30 cellular contexts compared by ENCODE assay signal in genomic region chrX:150018931-150019331, GRCh38.
DNase-seq lines count a peak whose midpoint lies in the region; ATAC-seq and TF ChIP-seq lines count a peak whose summit lies in the region.
"Had no signal": no experiment of that assay in that cellular context is flagged by ENCODE, and none has a peak within 500 bp of the region (broad histone marks: within the 10 kb centered on the region; RNA-seq: fewer than 3 reads in every experiment).

No MANE protein-coding gene starts in this region.

- peak; percentile 67 for DNase-seq in AG04450 (ENCODE audit: low read depth, low spot score)
- peak; percentile 22 for DNase-seq in GM23248
- no peak for DNase-seq in endodermal cell
- no peak for DNase-seq in left lobe of liver (ENCODE audit: low spot score)
- DNase-seq in MV-4-11 (lab: John Stamatoyannopoulos, UW): no peak
- no peak for DNase-seq in NCI-H1694 treated with DMSO at 0.1 percent for 48 hours (lab: John Stamatoyannopoulos, UW)
- no peak for DNase-seq in CD14-positive monocyte (ENCODE audit: low spot score)
- no peak for DNase-seq in MM.1S
- DNase-seq: activated CD4-positive, alpha-beta T cell treated with anti-CD3 and anti-CD28 coated beads for 48 hours; activated gamma-delta T cell; activated T-cell treated with anti-CD3 and anti-CD28 coated beads, Interleukin-2, amount 50 U/mL, for 24 hours; Calu3; hypothalamus; left ventricle myocardium superior; midbrain; naive thymus-derived CD4-positive, alpha-beta T cell; NCI-H1048; NCI-H187; NCI-H524; NK-92 treated with Interleukin-12 subunit alpha and Interleukin-12 subunit beta, amount 100 ng/mL, for 24 hours; nucleus accumbens; PC-3; stimulated activated CD8-positive, alpha-beta memory T cell treated with anti-CD3 and anti-CD28 coated beads, Interleukin-4, amount 100 ng/mL, for 48 hours; stimulated activated naive CD8-positive, alpha-beta T cell treated with anti-CD3 and anti-CD28 coated beads, Interleukin-15, amount 100 ng/mL, for 72 hours; T-helper 9 cell; tibial artery; WERI-Rb-1 had no signal

- H3K4me1 Mint-ChIP-seq in endodermal cell (no peaks in the 10 kb centered on the region), CD14-positive monocyte (no peaks in the 10 kb centered on the region)
- H3K4me1 Mint-ChIP-seq: stimulated activated naive CD8-positive, alpha-beta T cell treated with anti-CD3 and anti-CD28 coated beads, Interleukin-15, amount 100 ng/mL, for 72 hours had no signal

- H3K27me3 Mint-ChIP-seq in endodermal cell (ENCODE audit: insufficient read depth) (no peaks in the 10 kb centered on the region), CD14-positive monocyte (ENCODE audit: low read depth in 3 of 3) (no peaks in the 10 kb centered on the region)
- H3K27me3 Mint-ChIP-seq: naive thymus-derived CD4-positive, alpha-beta T cell; stimulated activated naive CD8-positive, alpha-beta T cell treated with anti-CD3 and anti-CD28 coated beads, Interleukin-15, amount 100 ng/mL, for 72 hours had no signal

- H3K9ac ChIP-seq in GM23248 (no peak overlapping the region), endodermal cell (ENCODE audit: extremely low read depth, low read length, poor library complexity, severe bottlenecking) (no peak overlapping the region), MM.1S (ENCODE audit: low read length) (no peak overlapping the region)

- H2AFZ ChIP-seq in GM23248 (no peak overlapping the region), MM.1S (ENCODE audit: low read length) (no peak overlapping the region)

- no peak overlapping the region for H3K4me3 ChIP-seq in AG04450 (ENCODE audit: low read depth, low read length)
- H3K4me3 ChIP-seq in GM23248: no peak overlapping the region
- no peak overlapping the region for H3K4me3 ChIP-seq in endodermal cell (ENCODE audit: low read length)
- no peak overlapping the region for H3K4me3 ChIP-seq in MM.1S (ENCODE audit: low read length)
- H3K4me3 ChIP-seq: GM12878, prostate gland, tibial artery had no signal

- no peaks in the 10 kb centered on the region for H3F3A ChIP-seq in GM23248 (ENCODE audit: insufficient read depth)
- H3F3A ChIP-seq in MM.1S (ENCODE audit: insufficient read depth, low read length): no peaks in the 10 kb centered on the region

- POLR2A ChIA-PET in AG04450 (lab: Yijun Ruan, JAX): no interaction called here

- peak overlapping the region; percentile 57 for H3K27ac ChIP-seq in AG04450 (ENCODE audit: low read depth, low read length)
- H3K27ac ChIP-seq in GM23248: no peak overlapping the region
- H3K27ac ChIP-seq in endodermal cell (ENCODE audit: low read depth, low read length): no peak overlapping the region
- H3K27ac ChIP-seq in MM.1S (ENCODE audit: low read length): no peak overlapping the region
- H3K27ac ChIP-seq: C4-2B, prostate gland, tibial artery, WERI-Rb-1 had no signal

- H3K27me3 ChIP-seq in AG04450 (ENCODE audit: control insufficient read depth, insufficient read depth, low read length): no peaks in the 10 kb centered on the region
- no peaks in the 10 kb centered on the region for H3K27me3 ChIP-seq in GM23248 (replicated peaks; ENCODE audit: insufficient read depth)
- H3K27me3 ChIP-seq in endodermal cell (ENCODE audit: control insufficient read depth, insufficient read depth, low read length, poor library complexity, severe bottlenecking): no peaks in the 10 kb centered on the region
- no peaks in the 10 kb centered on the region for H3K27me3 ChIP-seq in MM.1S (replicated peaks; ENCODE audit: insufficient read depth, low read length)
- H3K27me3 ChIP-seq: tibial artery had no signal

- H3K4me1 ChIP-seq in GM23248 (ENCODE audit: insufficient read depth): peaks cover 13% of the 10 kb centered on the region
- no peaks in the 10 kb centered on the region for H3K4me1 ChIP-seq in endodermal cell (ENCODE audit: control insufficient read depth, insufficient read depth, low read length)
- H3K4me1 ChIP-seq in MM.1S (ENCODE audit: low read length): no peaks in the 10 kb centered on the region
- H3K4me1 ChIP-seq: prostate gland had no signal

- CTCF ChIA-PET in AG04450 (lab: Charles Lee): no interaction called here

- intact Hi-C loops in CD14-positive monocyte (cut with micrococcal nuclease): no loop called here

- H3K79me2 ChIP-seq in GM23248 (ENCODE audit: insufficient read depth): no peaks in the 10 kb centered on the region
- H3K79me2 ChIP-seq in MM.1S (ENCODE audit: low read length): no peaks in the 10 kb centered on the region

- H3K9me3 ChIP-seq in AG04450 (ENCODE audit: control insufficient read depth, insufficient read depth, low read length): no peaks in the 10 kb centered on the region
- H3K9me3 ChIP-seq in GM23248 (ENCODE audit: low read depth): no peaks in the 10 kb centered on the region
- H3K9me3 ChIP-seq in endodermal cell (ENCODE audit: control insufficient read depth, low read length): no peaks in the 10 kb centered on the region
- H3K9me3 ChIP-seq in MM.1S (replicated peaks; ENCODE audit: insufficient read depth, low read length): no peaks in the 10 kb centered on the region
- H3K9me3 ChIP-seq: prostate gland, tibial artery had no signal

- peaks cover 19% of the 10 kb centered on the region for H3K9me3 Mint-ChIP-seq in endodermal cell
- H3K9me3 Mint-ChIP-seq in CD14-positive monocyte: peaks cover 0 to 5% (median 0%) of the 10 kb centered on the region in 7 donors
- H3K9me3 Mint-ChIP-seq: activated T-cell treated with anti-CD3 and anti-CD28 coated beads, Interleukin-2, amount 50 U/mL, for 24 hours; stimulated activated naive CD8-positive, alpha-beta T cell treated with anti-CD3 and anti-CD28 coated beads, Interleukin-15, amount 100 ng/mL, for 72 hours had no signal

- H3K36me3 ChIP-seq in GM23248 (ENCODE audit: low read depth): no peaks in the 10 kb centered on the region
- H3K36me3 ChIP-seq in endodermal cell (ENCODE audit: control insufficient read depth, insufficient read depth, low read length): no peaks in the 10 kb centered on the region
- H3K36me3 ChIP-seq in MM.1S (replicated peaks; ENCODE audit: insufficient read depth, low read length): no peaks in the 10 kb centered on the region
- H3K36me3 ChIP-seq: prostate gland, tibial artery, WERI-Rb-1 had no signal

- H3K9me2 ChIP-seq in GM23248 (ENCODE audit: insufficient read depth): no peaks in the 10 kb centered on the region
- H3K9me2 ChIP-seq in MM.1S (replicated peaks; ENCODE audit: insufficient read depth, low read length): no peaks in the 10 kb centered on the region

- H3K36me3 Mint-ChIP-seq in endodermal cell (ENCODE audit: low read depth): peaks cover 3% of the 10 kb centered on the region
- no peaks in the 10 kb centered on the region for H3K36me3 Mint-ChIP-seq in CD14-positive monocyte

- H3K4me2 ChIP-seq in GM23248 (ENCODE audit: unreplicated experiment) (no peak overlapping the region), MM.1S (ENCODE audit: low read depth, low read length) (no peak overlapping the region)

- H3K27ac Mint-ChIP-seq in endodermal cell (no peak overlapping the region), CD14-positive monocyte (peak overlapping the region in 1 of 7 donors; percentile 36)
- H3K27ac Mint-ChIP-seq: activated T-cell treated with anti-CD3 and anti-CD28 coated beads, Interleukin-2, amount 50 U/mL, for 24 hours; naive thymus-derived CD4-positive, alpha-beta T cell had no signal

- ATAC-seq in left lobe of liver: peak; percentile 56
- ATAC-seq: GM12878; left ventricle myocardium superior; naive thymus-derived CD4-positive, alpha-beta T cell; PC-3; stimulated activated naive CD8-positive, alpha-beta T cell treated with anti-CD3 and anti-CD28 coated beads, Interleukin-15, amount 100 ng/mL, for 72 hours had no signal

- H4K20me1 ChIP-seq in GM23248 (ENCODE audit: insufficient read depth) (no peaks in the 10 kb centered on the region), MM.1S (ENCODE audit: insufficient read depth, low read length) (no peaks in the 10 kb centered on the region)

- H3K4me3 Mint-ChIP-seq in endodermal cell: no peak overlapping the region
- H3K4me3 Mint-ChIP-seq in CD14-positive monocyte: no peak overlapping the region
- H3K4me3 Mint-ChIP-seq: activated T-cell treated with anti-CD3 and anti-CD28 coated beads, Interleukin-2, amount 50 U/mL, for 24 hours; naive thymus-derived CD4-positive, alpha-beta T cell; stimulated activated naive CD8-positive, alpha-beta T cell treated with anti-CD3 and anti-CD28 coated beads, Interleukin-15, amount 100 ng/mL, for 72 hours had no signal

- TF ChIP-seq CTCF in AG04450 (IDR thresholded peaks at IDR 0.05; ENCODE audit: low read depth, low read length) (0 out of 2 replicates have a peak, but pooled peaks have one; percentile 30), endodermal cell (conservative IDR thresholded peaks at IDR 0.05) (peak; percentile 13), CD14-positive monocyte (IDR thresholded peaks at IDR 0.05) (no peak), MM.1S (IDR thresholded peaks at IDR 0.05; ENCODE audit: low read length) (no peak)

- in situ Hi-C loops in GM23248 (cut with MboI): no loop called here

- WGBS in GM23248 (ENCODE audit: low coverage in 1 of 2, low lambda C conversion rate in 2 of 2, missing lambda C conversion rate in 2 of 2), 2 experiments: 100% methylated on average over 2 of the region's 2 CpGs
- 90% methylated on average over 2 of the region's 2 CpGs; no CpG with 5 or more reads in 1 of the 2 experiments for WGBS in endodermal cell (ENCODE audit: insufficient coverage in 1 of 2, insufficient read length in 1 of 2), 2 experiments

Comparison
In these comparisons a context has a peak if more than half of its experiments do, and no peak if none do; other contexts are left out.
1. DNase-seq: peak in AG04450 (single experiment) and GM23248 (single experiment); none in endodermal cell (single experiment), left lobe of liver (single experiment), MV-4-11 (single experiment), NCI-H1694 treated with DMSO at 0.1 percent for 48 hours (single experiment), CD14-positive monocyte (single experiment) and MM.1S (single experiment).
2. CTCF ChIP-seq: peak in AG04450 (single experiment) and endodermal cell (single experiment); none in CD14-positive monocyte (single experiment) and MM.1S (single experiment).